8 cellular contexts compared by ENCODE assay signal in genomic region chr19:37007587-37008220, GRCh38.
DNase-seq lines count a peak whose midpoint lies in the region; ATAC-seq and TF ChIP-seq lines count a peak whose summit lies in the region.

No MANE protein-coding gene starts in this region.

- H3K27me3 Mint-ChIP-seq in activated CD4-positive, alpha-beta T cell treated with anti-CD3 and anti-CD28 coated beads, Interleukin-2, amount 10 ng/mL, durations not matched to agents 24 days and 14 days: no peaks in the 10 kb centered on the region

- DNase-seq in DMS53 (lab: John Stamatoyannopoulos, UW) (peak; percentile 97), esophagus squamous epithelium (lab: John Stamatoyannopoulos, UW) (no peak), psoas muscle (peak; percentile 62 to 64), upper lobe of left lung (peak in 1 of 2 donors; percentile 93), NCI-H1048 (lab: John Stamatoyannopoulos, UW) (no peak), 8988T (no peak)
- peak; percentile 82 for DNase-seq in activated CD4-positive, alpha-beta T cell treated with anti-CD3 and anti-CD28 coated beads, Interleukin-2, amount 10 ng/mL, durations not matched to agents 24 days and 14 days

- peaks cover 20% of the 10 kb centered on the region for H3K9me3 Mint-ChIP-seq in activated CD4-positive, alpha-beta T cell treated with anti-CD3 and anti-CD28 coated beads, Interleukin-2, amount 10 ng/mL, durations not matched to agents 24 days and 14 days

- H3K4me3 ChIP-seq in esophagus squamous epithelium (peak overlapping the region; percentile 7 to 59 (median 44)), psoas muscle (peak overlapping the region; percentile 54), upper lobe of left lung (peak overlapping the region in 3 of 4 donors; percentile 29 to 48 (median 45))

- TF ChIP-seq CTCF in esophagus squamous epithelium (IDR thresholded peaks at IDR 0.05) (no peak), psoas muscle (IDR thresholded peaks at IDR 0.05) (no peak), upper lobe of left lung (IDR thresholded peaks at IDR 0.05) (no peak)

- ATAC-seq in psoas muscle: peak in 2 of 4 donors; percentile 42 to 89
- ATAC-seq in upper lobe of left lung (ENCODE audit: low FRiP score in 2 of 2): peak in 1 of 2 donors; percentile 77
- ATAC-seq in GM21381 (IDR thresholded peaks at IDR 0.05; ENCODE audit: unreplicated experiment): no peak

- H3K27ac Mint-ChIP-seq in activated CD4-positive, alpha-beta T cell treated with anti-CD3 and anti-CD28 coated beads, Interleukin-2, amount 10 ng/mL, durations not matched to agents 24 days and 14 days: peak overlapping the region; percentile 80

- H3K27ac ChIP-seq in esophagus squamous epithelium (peak overlapping the region in 1 of 4 donors; percentile 33), psoas muscle (no peak overlapping the region), upper lobe of left lung (peak overlapping the region in 2 of 4 donors; percentile 15 to 36)

- H3K9me3 ChIP-seq in esophagus squamous epithelium (peaks cover 0 to 78% (median 56%) of the 10 kb centered on the region in 3 donors), psoas muscle (peaks cover 20% of the 10 kb centered on the region), upper lobe of left lung (peaks cover 6 to 69% (median 53%) of the 10 kb centered on the region in 4 donors)

- WGBS in esophagus squamous epithelium, 2 donors: 42 to 85% methylated on average over 5 to 10 of the region's 48 CpGs
- 16 to 24% (median 21%) methylated on average over 47 to 48 of the region's 48 CpGs for WGBS in psoas muscle, 3 donors
- WGBS in upper lobe of left lung, 2 donors: 29 to 82% methylated on average over 7 to 40 of the region's 48 CpGs

- no peaks in the 10 kb centered on the region for H3K27me3 ChIP-seq in esophagus squamous epithelium
- no peaks in the 10 kb centered on the region for H3K27me3 ChIP-seq in psoas muscle (ENCODE audit: insufficient read depth in 3 of 3, low read length in 2 of 3)
- H3K27me3 ChIP-seq in upper lobe of left lung: no peaks in the 10 kb centered on the region

- H3K36me3 Mint-ChIP-seq in activated CD4-positive, alpha-beta T cell treated with anti-CD3 and anti-CD28 coated beads, Interleukin-2, amount 10 ng/mL, durations not matched to agents 24 days and 14 days (ENCODE audit: low read depth): peaks cover 7% of the 10 kb centered on the region

- H3K36me3 ChIP-seq in esophagus squamous epithelium (peaks cover 0 to 6% (median 0%) of the 10 kb centered on the region in 3 donors), psoas muscle (ENCODE audit: insufficient read depth in 1 of 2, low read depth in 1 of 2) (no peaks in the 10 kb centered on the region), upper lobe of left lung (no peaks in the 10 kb centered on the region)

- TF ChIP-seq EP300 in upper lobe of left lung (IDR thresholded peaks at IDR 0.05): no peak

- TF ChIP-seq POLR2A in esophagus squamous epithelium (IDR thresholded peaks at IDR 0.05): no peak
- TF ChIP-seq POLR2A in upper lobe of left lung (IDR thresholded peaks at IDR 0.05): no peak

- H3K4me1 Mint-ChIP-seq in activated CD4-positive, alpha-beta T cell treated with anti-CD3 and anti-CD28 coated beads, Interleukin-2, amount 10 ng/mL, durations not matched to agents 24 days and 14 days: peaks cover 2% of the 10 kb centered on the region

- H3K4me3 Mint-ChIP-seq in activated CD4-positive, alpha-beta T cell treated with anti-CD3 and anti-CD28 coated beads, Interleukin-2, amount 10 ng/mL, durations not matched to agents 24 days and 14 days: peak overlapping the region; percentile 82

- intact Hi-C loops in activated CD4-positive, alpha-beta T cell treated with anti-CD3 and anti-CD28 coated beads, Interleukin-2, amount 10 ng/mL, durations not matched to agents 24 days and 14 days (cut with micrococcal nuclease): no loop called here
- intact Hi-C loops in esophagus squamous epithelium (cut with DNase I) (no loop called here), psoas muscle (cut with DNase I) (no loop called here)

- no peaks in the 10 kb centered on the region for H3K4me1 ChIP-seq in esophagus squamous epithelium
- H3K4me1 ChIP-seq in psoas muscle: no peaks in the 10 kb centered on the region
- no peaks in the 10 kb centered on the region for H3K4me1 ChIP-seq in upper lobe of left lung

Comparison
In these comparisons a context has a peak if more than half of its experiments do, and no peak if none do; other contexts are left out.
1. DNase-seq: peak in DMS53 (single experiment), activated CD4-positive, alpha-beta T cell treated with anti-CD3 and anti-CD28 coated beads, Interleukin-2, amount 10 ng/mL, durations not matched to agents 24 days and 14 days (single experiment) and psoas muscle (2 of 2); none in esophagus squamous epithelium (single experiment), NCI-H1048 (single experiment) and 8988T (single experiment).
2. Peak in every context shown above with its lines, with median percentiles within 50 percentile points of each other: H3K4me3 ChIP-seq.